Comparison of ENCODE assay signal across 8 cellular contexts in genomic region chr1:198657550-198658064, GRCh38. TPM values are rescaled to one million over a fixed set of nuclear protein-coding genes. Genes with fewer than 3 reads are reported as not detected.
DNase-seq lines count a peak whose midpoint lies in the region; ATAC-seq and TF ChIP-seq lines count a peak whose summit lies in the region.

No MANE protein-coding gene starts in this region.

- peaks cover 65% of the 10 kb centered on the region for H3K4me1 Mint-ChIP-seq in activated CD4-positive, alpha-beta T cell treated with anti-CD3 and anti-CD28 coated beads, Interleukin-2, amount 10 ng/mL, durations not matched to agents 7 days and 5 days

- peaks cover 18% of the 10 kb centered on the region for H3K36me3 ChIP-seq in OCI-LY3 (replicated peaks; ENCODE audit: low read depth, low read length)
- H3K36me3 ChIP-seq in colonic mucosa, result no peaks in the 10 kb centered on the region
- H3K36me3 ChIP-seq in skeletal muscle satellite cell (ENCODE audit: insufficient read depth, low read length), result no peaks in the 10 kb centered on the region

- H3K27ac Mint-ChIP-seq in activated CD4-positive, alpha-beta T cell treated with anti-CD3 and anti-CD28 coated beads, Interleukin-2, amount 10 ng/mL, durations not matched to agents 7 days and 5 days, result peak overlapping the region; percentile 81

- no peak for DNase-seq in activated CD4-positive, alpha-beta T cell treated with anti-CD3 and anti-CD28 coated beads, Interleukin-2, amount 10 ng/mL, durations not matched to agents 7 days and 5 days
- DNase-seq in activated CD4-positive, alpha-beta T cell treated with anti-CD3 and anti-CD28 coated beads for 1 hour, result no peak
- DNase-seq in colonic mucosa (no peak), ecto neural progenitor cell (ENCODE audit: low spot score) (no peak), nucleus accumbens (lab: John Stamatoyannopoulos, UW) (no peak)

- intact Hi-C loops in colonic mucosa (cut with DNase I), result no loop called here

- peaks cover 46% of the 10 kb centered on the region for H3K36me3 Mint-ChIP-seq in activated CD4-positive, alpha-beta T cell treated with anti-CD3 and anti-CD28 coated beads, Interleukin-2, amount 10 ng/mL, durations not matched to agents 7 days and 5 days (ENCODE audit: low read depth)

- peak overlapping the region; percentile 31 for H3K9ac ChIP-seq in OCI-LY3 (ENCODE audit: low read length)
- peak overlapping the region in 1 of 2 donors; percentile 3 for H3K9ac ChIP-seq in colonic mucosa (ENCODE audit: low read depth in 2 of 2, low read length in 2 of 2)
- peak overlapping the region; percentile 71 for H3K9ac ChIP-seq in skeletal muscle satellite cell (ENCODE audit: low read depth, low read length)

- peak overlapping the region; percentile 78 for H3K4me2 ChIP-seq in OCI-LY3 (ENCODE audit: low read length)
- H3K4me2 ChIP-seq in skeletal muscle satellite cell (ENCODE audit: low read length), result peak overlapping the region; percentile 57

- H3K27me3 ChIP-seq in OCI-LY3 (ENCODE audit: low read depth, low read length), result no peaks in the 10 kb centered on the region
- H3K27me3 ChIP-seq in colonic mucosa, result no peaks in the 10 kb centered on the region
- no peaks in the 10 kb centered on the region for H3K27me3 ChIP-seq in skeletal muscle satellite cell (ENCODE audit: control insufficient read depth, insufficient read depth, low read length)

- H3K9me3 ChIP-seq in OCI-LY3 (ENCODE audit: insufficient read depth, low read length), result no peaks in the 10 kb centered on the region
- H3K9me3 ChIP-seq in colonic mucosa, result no peaks in the 10 kb centered on the region
- no peaks in the 10 kb centered on the region for H3K9me3 ChIP-seq in skeletal muscle satellite cell (replicated peaks; ENCODE audit: low read length)

- peak overlapping the region; percentile 76 for H3K4me3 Mint-ChIP-seq in activated CD4-positive, alpha-beta T cell treated with anti-CD3 and anti-CD28 coated beads, Interleukin-2, amount 10 ng/mL, durations not matched to agents 7 days and 5 days

- H3K9me3 Mint-ChIP-seq in activated CD4-positive, alpha-beta T cell treated with anti-CD3 and anti-CD28 coated beads, Interleukin-2, amount 10 ng/mL, durations not matched to agents 7 days and 5 days, result no peaks in the 10 kb centered on the region

- H3K4me1 ChIP-seq in OCI-LY3 (ENCODE audit: low read length) (peaks cover 55% of the 10 kb centered on the region), colonic mucosa (no peaks in the 10 kb centered on the region), skeletal muscle satellite cell (ENCODE audit: control insufficient read depth, insufficient read depth, low read length) (peaks cover 21% of the 10 kb centered on the region)

- POLR2A ChIA-PET in activated CD4-positive, alpha-beta T cell treated with anti-CD3 and anti-CD28 coated beads, Interleukin-2, amount 10 ng/mL, durations not matched to agents 7 days and 5 days (lab: Charles Lee), result interaction anchor here (0.7 to 2.7 kb wide), 4 partner anchors 13 to 501 kb away, joined by 4 to 22 read pairs (median 4); no protein-coding TSS in a partner anchor

- H3K27ac ChIP-seq in OCI-LY3 (ENCODE audit: low read length) (peak overlapping the region; percentile 69), colonic mucosa (peak overlapping the region; percentile 45)

- CTCF ChIA-PET in activated CD4-positive, alpha-beta T cell treated with anti-CD3 and anti-CD28 coated beads, Interleukin-2, amount 10 ng/mL, durations not matched to agents 7 days and 5 days (lab: Charles Lee), result interaction anchor here (0.9 to 1.6 kb wide), 3 partner anchors 9 to 118 kb away, joined by 3 to 5 read pairs (median 5); no protein-coding TSS in a partner anchor

- peaks cover 47% of the 10 kb centered on the region for H3K79me2 ChIP-seq in OCI-LY3 (ENCODE audit: low read length)

- H2AFZ ChIP-seq in OCI-LY3 (ENCODE audit: low read depth, low read length), result no peak overlapping the region

- H4K20me1 ChIP-seq in OCI-LY3 (ENCODE audit: insufficient read depth, low read length), result peaks cover 22% of the 10 kb centered on the region; the same call in 1 of the 2 replicates

- peak; percentile 46 for ATAC-seq in HG02884 (IDR thresholded peaks at IDR 0.05; ENCODE audit: unreplicated experiment)

- TF ChIP-seq CTCF in OCI-LY3 (IDR thresholded peaks at IDR 0.05; ENCODE audit: low read depth, low read length) (no peak), colonic mucosa (IDR thresholded peaks at IDR 0.05) (no peak)

- H3K27me3 Mint-ChIP-seq in activated CD4-positive, alpha-beta T cell treated with anti-CD3 and anti-CD28 coated beads, Interleukin-2, amount 10 ng/mL, durations not matched to agents 7 days and 5 days, result no peaks in the 10 kb centered on the region

- H3K4me3 ChIP-seq in OCI-LY3 (ENCODE audit: low read length) (peak overlapping the region; percentile 24), colonic mucosa (no peak overlapping the region), skeletal muscle satellite cell (ENCODE audit: low read length) (peak overlapping the region; percentile 6)

RNA-seq across cellular contexts. Expression of gene PTPRC, which starts 18.8 kb away (rescaled TPM):
- total RNA-seq in activated CD4-positive, alpha-beta T cell treated with anti-CD3 and anti-CD28 coated beads, Interleukin-2, amount 10 ng/mL, durations not matched to agents 7 days and 5 days, result 100 to 1,000 TPM; 700 to 862 TPM
- 10 to 100 TPM; 11.2 to 18.7 TPM for total RNA-seq in colonic mucosa
- total RNA-seq in skeletal muscle satellite cell (2012; rRNA removed), result under 0.01 TPM in 2 replicates

Comparison
In these comparisons a context has a peak if more than half of its experiments do, and no peak if none do; other contexts are left out.
1. RNA of gene PTPRC, which starts 18.8 kb away (total RNA-seq): 700 to 862 TPM in activated CD4-positive, alpha-beta T cell treated with anti-CD3 and anti-CD28 coated beads, Interleukin-2, amount 10 ng/mL, durations not matched to agents 7 days and 5 days; 11.2 to 18.7 TPM in colonic mucosa; every median in the first group is over 10 times any median in the second.